Comparison of ENCODE assay signal across 10 cellular contexts in genomic region chr6:44051516-44051915, GRCh38.
DNase-seq lines count a peak whose midpoint lies in the region; TF ChIP-seq lines count a peak whose summit lies in the region.
"Had no signal": no experiment of that assay in that cellular context is flagged by ENCODE, and none has a peak within 500 bp of the region (broad histone marks: within the 10 kb centered on the region; RNA-seq: fewer than 3 reads in every experiment).

No MANE protein-coding gene starts in this region.

- no peaks in the 10 kb centered on the region for H3K27me3 ChIP-seq in breast epithelium
- no peaks in the 10 kb centered on the region for H3K27me3 ChIP-seq in left ventricle myocardium inferior (ENCODE audit: low read depth)

- H3K4me3 ChIP-seq in breast epithelium (no peak overlapping the region), left ventricle myocardium inferior (no peak overlapping the region), skin epidermis (no peak overlapping the region)

- TF ChIP-seq POLR2A in breast epithelium (IDR thresholded peaks at IDR 0.05) = no peak
- TF ChIP-seq POLR2A in erythroblast (IDR thresholded peaks at IDR 0.05; ENCODE audit: low read length) = no peak

- H3K36me3 ChIP-seq in breast epithelium (no peaks in the 10 kb centered on the region), left ventricle myocardium inferior (no peaks in the 10 kb centered on the region)

- H3K4me1 ChIP-seq in breast epithelium (peaks cover 16 to 42% of the 10 kb centered on the region in 2 donors), left ventricle myocardium inferior (peaks cover 60% of the 10 kb centered on the region)

- H3K9me3 ChIP-seq in breast epithelium (no peaks in the 10 kb centered on the region), left ventricle myocardium inferior (replicated peaks) (no peaks in the 10 kb centered on the region)

- H3K27ac ChIP-seq in breast epithelium (peak overlapping the region; percentile 84 to 91), left ventricle myocardium inferior (replicated peaks) (peak overlapping the region; percentile 67), skin epidermis (peak overlapping the region in 13 of 21 experiments; percentile 7 to 81 (median 68))

- DNase-seq in HCEC 1CT (peak; percentile 81), breast epithelium (ENCODE audit: low spot score in 2 of 2) (no peak), left ventricle myocardium inferior (no peak), erythroblast (lab: John Stamatoyannopoulos, UW) (no peak), AML-193 (lab: John Stamatoyannopoulos, UW) (no peak), LoVo (ENCODE audit: low spot score) (no peak)
- no peak for DNase-seq in effector CD8-positive, alpha-beta T cell (lab: John Stamatoyannopoulos, UW)
- DNase-seq: activated CD8-positive, alpha-beta memory T cell treated with anti-CD3 and anti-CD28 coated beads, Interleukin-2, amount 50 U/mL, for 4 hours; NCI-H524 had no signal

- TF ChIP-seq CTCF in breast epithelium (IDR thresholded peaks at IDR 0.05) (no peak), left ventricle myocardium inferior (IDR thresholded peaks at IDR 0.05; ENCODE audit: borderline replicate concordance) (no peak)

- intact Hi-C loops in breast epithelium (cut with DNase I; ENCODE audit: low total_unique reads) (no loop called here), left ventricle myocardium inferior (cut with micrococcal nuclease) (no loop called here)
